Comparison of ENCODE assay signal across 1 cellular context in the genomic region with DNA sequence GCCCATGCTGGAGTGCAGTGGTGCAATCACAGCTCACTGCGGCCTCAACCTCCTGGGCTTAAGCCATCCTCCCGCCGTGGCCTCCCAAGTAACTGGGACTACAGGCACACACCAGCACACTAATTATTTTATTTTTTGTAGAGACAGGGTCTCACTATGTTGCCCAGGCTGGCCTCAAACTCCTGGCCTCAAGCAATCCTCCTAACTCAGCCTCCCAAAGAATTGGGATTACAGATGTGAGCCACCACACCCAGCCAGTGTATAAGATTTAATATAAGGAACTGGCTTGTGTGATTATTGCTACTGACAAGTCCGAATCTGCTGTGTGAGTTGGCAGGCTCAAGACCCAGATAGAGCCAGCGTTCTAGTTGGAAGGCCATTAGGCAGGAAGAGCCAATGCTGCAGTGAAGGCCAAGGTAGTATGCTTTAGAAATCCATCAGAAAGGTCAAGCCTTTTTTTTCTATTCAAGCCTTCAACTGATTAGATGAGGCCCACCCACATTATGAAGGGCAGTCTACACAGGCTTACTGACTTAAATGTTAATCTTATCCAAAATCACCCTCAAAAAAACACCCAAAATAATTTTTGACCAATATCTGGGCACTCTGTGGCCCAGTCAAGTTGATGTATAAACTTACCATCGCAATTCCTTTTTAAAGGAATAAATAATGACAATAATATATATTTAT.
TF ChIP-seq lines count a peak whose summit lies in the region.

No MANE protein-coding gene starts in this region.

TF ChIP-seq in K562, 482 proteins besides CTCF, POLR2A, EP300 and RAD21 (continued from another document):
- no peak for TF ChIP-seq MGA (IDR thresholded peaks at IDR 0.05)
